In genomic region chr12:125688223-125688622, GRCh38 we compare ENCODE assay signal across 28 cellular contexts.
"Had no signal": no experiment of that assay in that cellular context is flagged by ENCODE, and none has a peak within 500 bp of the region (broad histone marks: within the 10 kb centered on the region; RNA-seq: fewer than 3 reads in every experiment).

No MANE protein-coding gene starts in this region.

- H3K36me3 ChIP-seq: ovary, right lobe of liver, sigmoid colon, suprapubic skin, tibial artery, transverse colon, upper lobe of right lung, uterus had no signal

- H3K36me3 Mint-ChIP-seq: naive B cell; naive thymus-derived CD8-positive, alpha-beta T cell; natural killer cell treated with Interleukin-12 subunit alpha and Interleukin-12 subunit beta and Interleukin-15 and Interleukin-18, amount 100 ng/mL, for 72 hours; stimulated activated effector memory CD8-positive, alpha-beta T cell treated with anti-CD3 and anti-CD28 coated beads, Interleukin-12 subunit alpha, Interleukin-12 subunit beta, amount 100 ng/mL, for 72 hours; type B pancreatic cell had no signal

- H3K4me3 Mint-ChIP-seq: naive thymus-derived CD8-positive, alpha-beta T cell; natural killer cell treated with Interleukin-12 subunit alpha and Interleukin-12 subunit beta and Interleukin-15 and Interleukin-18, amount 100 ng/mL, for 72 hours; nephron progenitor cell; neural crest cell; stimulated activated effector memory CD8-positive, alpha-beta T cell treated with anti-CD3 and anti-CD28 coated beads, Interleukin-12 subunit alpha, Interleukin-12 subunit beta, amount 100 ng/mL, for 72 hours; stimulated activated naive CD8-positive, alpha-beta T cell treated with anti-CD3 and anti-CD28 coated beads, Interleukin-15, Interleukin-2, amounts not matched to agents 100 ng/mL and 50 ng/mL, for 24 hours; type B pancreatic cell had no signal

- ATAC-seq: naive thymus-derived CD8-positive, alpha-beta T cell; psoas muscle; right cardiac atrium; right lobe of liver; stimulated activated effector memory CD8-positive, alpha-beta T cell treated with anti-CD3 and anti-CD28 coated beads, Interleukin-12 subunit alpha, Interleukin-12 subunit beta, amount 100 ng/mL, for 72 hours had no signal

- H3K27ac Mint-ChIP-seq: natural killer cell treated with Interleukin-12 subunit alpha and Interleukin-12 subunit beta and Interleukin-15 and Interleukin-18, amount 100 ng/mL, for 72 hours; nephron progenitor cell; progenitor cell of endocrine pancreas; stimulated activated effector memory CD8-positive, alpha-beta T cell treated with anti-CD3 and anti-CD28 coated beads, Interleukin-12 subunit alpha, Interleukin-12 subunit beta, amount 100 ng/mL, for 72 hours; stimulated activated naive CD8-positive, alpha-beta T cell treated with anti-CD3 and anti-CD28 coated beads, Interleukin-15, Interleukin-2, amounts not matched to agents 100 ng/mL and 50 ng/mL, for 24 hours; type B pancreatic cell had no signal

- H3K4me3 ChIP-seq: ovary, psoas muscle, right lobe of liver, sigmoid colon, suprapubic skin, testis, tibial artery, transverse colon, upper lobe of right lung, uterus had no signal

- H3K9me3 Mint-ChIP-seq: natural killer cell treated with Interleukin-12 subunit alpha and Interleukin-12 subunit beta and Interleukin-15 and Interleukin-18, amount 100 ng/mL, for 72 hours; nephron progenitor cell; neural crest cell; stimulated activated naive CD8-positive, alpha-beta T cell treated with anti-CD3 and anti-CD28 coated beads, Interleukin-15, Interleukin-2, amounts not matched to agents 100 ng/mL and 50 ng/mL, for 24 hours; type B pancreatic cell had no signal

- H3K27me3 Mint-ChIP-seq: natural killer cell treated with Interleukin-12 subunit alpha and Interleukin-12 subunit beta and Interleukin-15 and Interleukin-18, amount 100 ng/mL, for 72 hours had no signal

- H3K4me1 Mint-ChIP-seq: nephron progenitor cell; neural crest cell; stimulated activated effector memory CD8-positive, alpha-beta T cell treated with anti-CD3 and anti-CD28 coated beads, Interleukin-12 subunit alpha, Interleukin-12 subunit beta, amount 100 ng/mL, for 72 hours had no signal

- DNase-seq: naive B cell; naive thymus-derived CD8-positive, alpha-beta T cell; nephron progenitor cell; occipital lobe; ovary; psoas muscle; right cardiac atrium; right lobe of liver; sigmoid colon; small intestine; stimulated activated CD4-positive, alpha-beta T cell treated with anti-CD3 and anti-CD28 coated beads, Interleukin-15, amount 100 ng/mL, for 24 hours; stimulated activated CD4-positive, alpha-beta T cell treated with anti-CD3 and anti-CD28 coated beads, Interleukin-2, amount 100 ng/mL, for 24 hours; stimulated activated CD4-positive, alpha-beta T cell treated with anti-CD3 and anti-CD28 coated beads, Interleukin-2, amount 100 ng/mL, for 48 hours; stimulated activated CD4-positive, alpha-beta T cell treated with anti-CD3 and anti-CD28 coated beads, Interleukin-4, amount 100 ng/mL, for 24 hours; stimulated activated naive CD4-positive, alpha-beta T cell; substantia nigra; testis; tibial artery; transverse colon; upper lobe of right lung; uterus had no signal

- H3K27me3 ChIP-seq: ovary, right lobe of liver, testis, tibial artery, upper lobe of right lung, uterus had no signal
